ENCODE assay signal across 1 cellular context in genomic region chr1:208107415-208107814, GRCh38.
TF ChIP-seq lines count a peak whose summit lies in the region.

No MANE protein-coding gene starts in this region.

TF ChIP-seq in IMR-90, 13 proteins besides CTCF, POLR2A, EP300 and RAD21:
- no peak for TF ChIP-seq CEBPB (IDR thresholded peaks at IDR 0.05; ENCODE audit: low read depth, low read length)
- TF ChIP-seq RFX5 (IDR thresholded peaks at IDR 0.05; ENCODE audit: low read depth, low read length): no peak
- TF ChIP-seq, protein P1, sequence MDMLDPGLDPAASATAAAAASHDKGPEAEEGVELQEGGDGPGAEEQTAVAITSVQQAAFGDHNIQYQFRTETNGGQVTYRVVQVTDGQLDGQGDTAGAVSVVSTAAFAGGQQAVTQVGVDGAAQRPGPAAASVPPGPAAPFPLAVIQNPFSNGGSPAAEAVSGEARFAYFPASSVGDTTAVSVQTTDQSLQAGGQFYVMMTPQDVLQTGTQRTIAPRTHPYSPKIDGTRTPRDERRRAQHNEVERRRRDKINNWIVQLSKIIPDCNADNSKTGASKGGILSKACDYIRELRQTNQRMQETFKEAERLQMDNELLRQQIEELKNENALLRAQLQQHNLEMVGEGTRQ (IDR thresholded peaks at IDR 0.05; ENCODE audit: low read depth, low read length): no peak
- TF ChIP-seq MXI1 (IDR thresholded peaks at IDR 0.05; ENCODE audit: borderline replicate concordance, low read depth, low read length): no peak
- no peak for TF ChIP-seq ELK1 (IDR thresholded peaks at IDR 0.05; ENCODE audit: borderline replicate concordance, low read depth, low read length)
- TF ChIP-seq MAFK (IDR thresholded peaks at IDR 0.05; ENCODE audit: low read depth, low read length): no peak
- no peak for TF ChIP-seq BHLHE40 (IDR thresholded peaks at IDR 0.05; ENCODE audit: low read depth, low read length)
- no peak for TF ChIP-seq FOS (IDR thresholded peaks at IDR 0.05; ENCODE audit: low read depth, low read length)
- TF ChIP-seq SMC3 (IDR thresholded peaks at IDR 0.05; ENCODE audit: low read depth, low read length): no peak
- no peak for TF ChIP-seq MAZ (IDR thresholded peaks at IDR 0.05; ENCODE audit: borderline replicate concordance, low read depth, low read length)
TF ChIP-seq in IMR-90: peak in this region for 0.
